In genomic region chr18:26617151-26617554, GRCh38 we compare ENCODE assay signal across 13 cellular contexts.
DNase-seq lines count a peak whose midpoint lies in the region; ATAC-seq and TF ChIP-seq lines count a peak whose summit lies in the region.
"Had no signal": no experiment of that assay in that cellular context is flagged by ENCODE, and none has a peak within 500 bp of the region (broad histone marks: within the 10 kb centered on the region; RNA-seq: fewer than 3 reads in every experiment).

No MANE protein-coding gene starts in this region.

- no peaks in the 10 kb centered on the region for H3K27me3 ChIP-seq in osteoblast (ENCODE audit: insufficient read depth, low read length)
- H3K27me3 ChIP-seq: tibial artery had no signal

- no peaks in the 10 kb centered on the region for H3K36me3 Mint-ChIP-seq in activated T-cell treated with anti-CD3 and anti-CD28 coated beads, Interleukin-2, amount 50 U/mL, for 24 hours (ENCODE audit: low read depth)

- no peaks in the 10 kb centered on the region for H3K9me3 ChIP-seq in osteoblast (ENCODE audit: low read depth, low read length)
- H3K9me3 ChIP-seq: tibial artery had no signal

- no peaks in the 10 kb centered on the region for H3K79me2 ChIP-seq in osteoblast (ENCODE audit: insufficient read depth, low read length)

- H3K4me1 ChIP-seq in osteoblast (ENCODE audit: insufficient read depth, low read length), result peaks cover 8% of the 10 kb centered on the region
- H3K4me1 ChIP-seq: tibial artery had no signal

- H3K27ac ChIP-seq in osteoblast (ENCODE audit: low read depth, low read length), result peak overlapping the region; percentile 42
- H3K27ac ChIP-seq: tibial artery had no signal

- H3K4me2 ChIP-seq in osteoblast (ENCODE audit: insufficient read depth, low read length), result no peak overlapping the region

- no peaks in the 10 kb centered on the region for H3K4me1 Mint-ChIP-seq in activated T-cell treated with anti-CD3 and anti-CD28 coated beads, Interleukin-2, amount 50 U/mL, for 24 hours (ENCODE audit: low read depth)

- no peak overlapping the region for H3K4me3 ChIP-seq in osteoblast (ENCODE audit: insufficient read depth, low read length)
- H3K4me3 ChIP-seq: tibial artery had no signal

- peak; percentile 95 for DNase-seq in EL
- peak; percentile 78 for DNase-seq in RKO (ENCODE audit: low spot score)
- peak; percentile 77 for DNase-seq in osteoblast (ENCODE audit: insufficient read length, low spot score, missing footprints)
- no peak for DNase-seq in GM10266 (ENCODE audit: extremely low spot score)
- DNase-seq in SK-N-DZ (ENCODE audit: low spot score), result no peak
- DNase-seq in DMS79 treated with DMSO at 0.1 percent for 48 hours (lab: John Stamatoyannopoulos, UW), result no peak
- DNase-seq in activated T-cell treated with anti-CD3 and anti-CD28 coated beads, Interleukin-2, amount 50 U/mL, for 24 hours, result no peak
- DNase-seq: activated CD4-positive, CD25-positive, alpha-beta regulatory T cell; cortex of kidney; NCI-H1417 treated with DMSO at 0.1 percent for 48 hours; occipital lobe; tibial artery had no signal

- no peak overlapping the region for H3K27ac Mint-ChIP-seq in activated T-cell treated with anti-CD3 and anti-CD28 coated beads, Interleukin-2, amount 50 U/mL, for 24 hours

- peak; percentile 92 for ATAC-seq in esophagus mucosa

- no peak overlapping the region for H3K4me3 Mint-ChIP-seq in activated T-cell treated with anti-CD3 and anti-CD28 coated beads, Interleukin-2, amount 50 U/mL, for 24 hours

- no peaks in the 10 kb centered on the region for H3K36me3 ChIP-seq in osteoblast (ENCODE audit: insufficient read depth, low read length)
- H3K36me3 ChIP-seq: tibial artery had no signal

- no peak for TF ChIP-seq CTCF in osteoblast (IDR thresholded peaks at IDR 0.05; ENCODE audit: extremely low read depth, low read depth, low read length)
- TF ChIP-seq CTCF in GM10266 (IDR thresholded peaks at IDR 0.05; ENCODE audit: control insufficient read depth, insufficient read depth, low read depth, missing control alignments), result no peak

- H3K27me3 Mint-ChIP-seq in activated T-cell treated with anti-CD3 and anti-CD28 coated beads, Interleukin-2, amount 50 U/mL, for 24 hours, result peaks cover 9% of the 10 kb centered on the region

- no peaks in the 10 kb centered on the region for H4K20me1 ChIP-seq in osteoblast (ENCODE audit: insufficient read depth, low read length)

- H3K9me3 Mint-ChIP-seq in activated T-cell treated with anti-CD3 and anti-CD28 coated beads, Interleukin-2, amount 50 U/mL, for 24 hours, result no peaks in the 10 kb centered on the region

- H2AFZ ChIP-seq in osteoblast (ENCODE audit: low read length), result no peak overlapping the region

Comparison
In these comparisons a context has a peak if more than half of its experiments do, and no peak if none do; other contexts are left out.
1. DNase-seq: peak in EL (single experiment), RKO (single experiment) and osteoblast (single experiment); none in GM10266 (single experiment), SK-N-DZ (single experiment), DMS79 treated with DMSO at 0.1 percent for 48 hours (single experiment) and activated T-cell treated with anti-CD3 and anti-CD28 coated beads, Interleukin-2, amount 50 U/mL, for 24 hours (single experiment).